Comparison of ENCODE assay signal across 8 cellular contexts in the genomic region with DNA sequence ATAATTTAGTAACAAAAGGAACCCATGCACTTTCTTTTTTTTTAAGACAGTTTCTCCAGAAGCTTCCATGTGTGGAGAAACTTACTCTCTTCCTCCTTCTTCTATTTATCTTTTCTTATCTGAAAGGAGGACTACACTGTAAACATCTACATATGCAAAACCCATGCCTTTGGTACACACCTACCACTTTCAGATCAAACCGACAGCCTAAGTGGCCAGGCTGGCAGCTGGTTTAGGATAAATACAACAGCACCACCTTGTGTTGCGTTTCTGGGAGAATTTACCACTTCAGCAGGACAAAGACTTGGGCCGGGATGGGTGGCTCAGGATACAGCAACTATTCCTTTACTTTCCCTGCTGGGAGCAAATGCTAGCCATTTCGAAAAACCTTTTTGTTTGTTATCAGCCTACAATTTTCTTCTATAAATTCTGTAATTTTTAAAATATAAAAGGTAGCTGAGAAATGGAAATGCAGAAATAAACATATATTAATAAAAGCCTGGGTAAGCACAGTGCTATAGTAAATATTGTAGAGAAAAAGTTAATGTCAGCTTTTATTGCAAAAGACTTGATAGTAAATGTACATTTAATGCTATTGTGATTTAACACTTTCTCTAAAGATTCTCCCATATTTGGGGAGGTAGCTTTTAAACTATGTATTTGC.
DNase-seq lines count a peak whose midpoint lies in the region; ATAC-seq and TF ChIP-seq lines count a peak whose summit lies in the region.

No MANE protein-coding gene starts in this region.

- H3K4me1 ChIP-seq in BE2C = peaks cover 8% of the 10 kb centered on the region; the same call in 1 of the 2 replicates

- H3K36me3 ChIP-seq in BE2C = no peaks in the 10 kb centered on the region

- no peaks in the 10 kb centered on the region for H3K9me3 ChIP-seq in BE2C

- DNase-seq in BE2C = peak; percentile 78
- peak; percentile 34 to 91 for DNase-seq in NCI-H446 (lab: John Stamatoyannopoulos, UW)
- DNase-seq in activated CD4-positive, CD25-positive, alpha-beta regulatory T cell treated with anti-CD3 and anti-CD28 coated beads, Interleukin-2, amount 50 U/mL, for 72 hours = peak; percentile 44
- peak; percentile 90 for DNase-seq in cerebellar cortex (ENCODE audit: low spot score)
- DNase-seq in kidney glomerular epithelial cell (lab: John Stamatoyannopoulos, UW) = peak; percentile 80
- DNase-seq in stimulated activated CD4-positive, alpha-beta T cell treated with anti-CD3 and anti-CD28 coated beads, Interleukin-2, amount 100 ng/mL, for 24 hours = peak; percentile 59 to 65

- peak; percentile 86 for TF ChIP-seq CTCF in BE2C (IDR thresholded peaks at IDR 0.05; ENCODE audit: low read depth, low read length)

- ATAC-seq in GM19043 (IDR thresholded peaks at IDR 0.05; ENCODE audit: low read depth, unreplicated experiment) (peak; percentile 51), HG03280 (IDR thresholded peaks at IDR 0.05; ENCODE audit: unreplicated experiment) (peak; percentile 69)

- H3K4me3 ChIP-seq in BE2C (ENCODE audit: low read depth, low read length) = no peak overlapping the region

- no peaks in the 10 kb centered on the region for H3K27me3 ChIP-seq in BE2C
